Comparison of ENCODE assay signal across 12 cellular contexts in genomic region chr7:127620406-127621233, GRCh38. TPM values are rescaled to one million over a fixed set of nuclear protein-coding genes. Genes with fewer than 3 reads are reported as not detected.
A peak's percentile ranks its signal among the peaks of the same experiment; 100 is the strongest.
DNase-seq lines count a peak whose midpoint lies in the region; ATAC-seq and TF ChIP-seq lines count a peak whose summit lies in the region.
"Had no signal": no experiment of that assay in that cellular context is flagged by ENCODE, and none has a peak within 500 bp of the region (broad histone marks: within the 10 kb centered on the region; RNA-seq: fewer than 3 reads in every experiment).

No MANE protein-coding gene starts in this region.

- H3K4me2 ChIP-seq in PC-3 (ENCODE audit: low read length) (no peak overlapping the region), GM23248 (ENCODE audit: unreplicated experiment) (no peak overlapping the region)

- H3K9me3 ChIP-seq in PC-3 (ENCODE audit: low read length) (no peaks in the 10 kb centered on the region), GM23248 (ENCODE audit: low read depth) (no peaks in the 10 kb centered on the region)

- no peak for DNase-seq in activated CD8-positive, alpha-beta memory T cell treated with anti-CD3 and anti-CD28 coated beads, Interleukin-2, amount 10 ng/mL, durations not matched to agents 7 days and 5 days
- no peak for DNase-seq in activated CD8-positive, alpha-beta memory T cell treated with anti-CD3 and anti-CD28 coated beads, Interleukin-2, amount 50 U/mL, for 48 hours
- DNase-seq in PC-3 (no peak), epithelial cell of esophagus (ENCODE audit: low read depth) (peak; percentile 14), GM23248 (no peak), HEK293T (ENCODE audit: extremely low spot score) (no peak)
- no peak for DNase-seq in stimulated activated naive B cell treated with anti-CD40 and anti-IgM and Interleukin-4, amounts not matched to agents 10 μg/mL and 1 μg/mL and 100 μg/mL, for 72 hours
- DNase-seq: NCI-H1694; stimulated activated CD4-positive, alpha-beta T cell treated with anti-CD3 and anti-CD28 coated beads, Interleukin-15, amount 100 ng/mL, for 24 hours had no signal

- no peak overlapping the region for H3K27ac Mint-ChIP-seq in activated CD8-positive, alpha-beta memory T cell treated with anti-CD3 and anti-CD28 coated beads, Interleukin-2, amount 10 ng/mL, durations not matched to agents 7 days and 5 days
- H3K27ac Mint-ChIP-seq in stimulated activated naive B cell treated with anti-CD40 and anti-IgM and Interleukin-4, amounts not matched to agents 10 μg/mL and 1 μg/mL and 100 μg/mL, for 72 hours = no peak overlapping the region
- H3K27ac Mint-ChIP-seq: activated T-helper 17 cell treated with anti-CD3 and anti-CD28 coated beads, Interleukin-2, amount 50 U/mL, for 72 hours had no signal

- no peaks in the 10 kb centered on the region for H3K9me3 Mint-ChIP-seq in activated CD8-positive, alpha-beta memory T cell treated with anti-CD3 and anti-CD28 coated beads, Interleukin-2, amount 10 ng/mL, durations not matched to agents 7 days and 5 days (ENCODE audit: low read depth)
- H3K9me3 Mint-ChIP-seq in stimulated activated naive B cell treated with anti-CD40 and anti-IgM and Interleukin-4, amounts not matched to agents 10 μg/mL and 1 μg/mL and 100 μg/mL, for 72 hours = no peaks in the 10 kb centered on the region
- H3K9me3 Mint-ChIP-seq: activated T-helper 17 cell treated with anti-CD3 and anti-CD28 coated beads, Interleukin-2, amount 50 U/mL, for 72 hours had no signal

- ATAC-seq in activated CD8-positive, alpha-beta memory T cell treated with anti-CD3 and anti-CD28 coated beads, Interleukin-2, amount 10 ng/mL, durations not matched to agents 7 days and 5 days = peak; percentile 33
- peak; percentile 18; the same call in 1 of the 2 replicates for ATAC-seq in PC-3
- ATAC-seq in stimulated activated naive B cell treated with anti-CD40 and anti-IgM and Interleukin-4, amounts not matched to agents 10 μg/mL and 1 μg/mL and 100 μg/mL, for 72 hours (replicated peaks) = peak; percentile 48 to 58
- ATAC-seq in GM18505 (IDR thresholded peaks at IDR 0.05; ENCODE audit: unreplicated experiment) = no peak
- ATAC-seq: activated T-helper 17 cell treated with anti-CD3 and anti-CD28 coated beads, Interleukin-2, amount 50 U/mL, for 72 hours had no signal

- no TSS peak for BruUV-seq in PC-3 (replicated peaks; lab: Mats Ljungman, UMichigan)

- H3K36me3 ChIP-seq in PC-3 (ENCODE audit: low read depth, low read length) = no peaks in the 10 kb centered on the region
- no peaks in the 10 kb centered on the region for H3K36me3 ChIP-seq in GM23248 (ENCODE audit: low read depth)

- peak overlapping the region; percentile 4 for H3K4me3 Mint-ChIP-seq in activated CD8-positive, alpha-beta memory T cell treated with anti-CD3 and anti-CD28 coated beads, Interleukin-2, amount 10 ng/mL, durations not matched to agents 7 days and 5 days
- H3K4me3 Mint-ChIP-seq in stimulated activated naive B cell treated with anti-CD40 and anti-IgM and Interleukin-4, amounts not matched to agents 10 μg/mL and 1 μg/mL and 100 μg/mL, for 72 hours = peak overlapping the region; percentile 60 to 74
- H3K4me3 Mint-ChIP-seq: activated T-helper 17 cell treated with anti-CD3 and anti-CD28 coated beads, Interleukin-2, amount 50 U/mL, for 72 hours had no signal

- H3K9me2 ChIP-seq in PC-3 (replicated peaks; ENCODE audit: low read length) (no peaks in the 10 kb centered on the region), GM23248 (ENCODE audit: insufficient read depth) (no peaks in the 10 kb centered on the region)

- POLR2A ChIA-PET in PC-3 (lab: Charles Lee; ENCODE audit: unreplicated experiment) (no interaction called here), HEK293T (lab: Yijun Ruan, JAX) (no interaction called here)

- intact Hi-C loops in PC-3 (cut with micrococcal nuclease) = no loop called here

- peaks cover 85% of the 10 kb centered on the region for H3K27me3 Mint-ChIP-seq in activated CD8-positive, alpha-beta memory T cell treated with anti-CD3 and anti-CD28 coated beads, Interleukin-2, amount 10 ng/mL, durations not matched to agents 7 days and 5 days
- peaks cover 52 to 76% of the 10 kb centered on the region in 2 donors for H3K27me3 Mint-ChIP-seq in stimulated activated naive B cell treated with anti-CD40 and anti-IgM and Interleukin-4, amounts not matched to agents 10 μg/mL and 1 μg/mL and 100 μg/mL, for 72 hours

- TF ChIP-seq CTCF in PC-3 (conservative IDR thresholded peaks at IDR 0.05; ENCODE audit: low read depth, low read length) = no peak
- no peak for TF ChIP-seq CTCF in epithelial cell of esophagus (IDR thresholded peaks at IDR 0.05; ENCODE audit: insufficient read depth, low read depth, low read length, missing control alignments)

- peaks cover 94% of the 10 kb centered on the region for H3K27me3 ChIP-seq in PC-3 (ENCODE audit: low read length)
- peaks cover 81% of the 10 kb centered on the region for H3K27me3 ChIP-seq in GM23248 (replicated peaks; ENCODE audit: insufficient read depth)

- 4 to 6% methylated on average over 24 of the region's 24 CpGs for WGBS in GM23248 (ENCODE audit: low coverage in 1 of 2, low lambda C conversion rate in 2 of 2, missing lambda C conversion rate in 2 of 2), 2 experiments

- TF ChIP-seq POLR2A in GM18505 (IDR thresholded peaks at IDR 0.05; ENCODE audit: borderline replicate concordance, extremely low read depth, insufficient read depth, insufficient read length) = no peak

- no peaks in the 10 kb centered on the region for H4K20me1 ChIP-seq in PC-3 (ENCODE audit: low read length)
- H4K20me1 ChIP-seq in GM23248 (ENCODE audit: insufficient read depth) = no peaks in the 10 kb centered on the region

- no peak overlapping the region for H3K27ac ChIP-seq in PC-3 (ENCODE audit: low read length)
- H3K27ac ChIP-seq in GM23248 = no peak overlapping the region
- H3K27ac ChIP-seq: parathyroid adenoma had no signal

- H2AFZ ChIP-seq in PC-3 (ENCODE audit: low read length) (no peak overlapping the region), GM23248 (no peak overlapping the region)
- H2AFZ ChIP-seq: parathyroid adenoma had no signal

- no peaks in the 10 kb centered on the region for H3F3A ChIP-seq in PC-3 (ENCODE audit: low read length, unreplicated experiment)
- H3F3A ChIP-seq in GM23248 (ENCODE audit: insufficient read depth) = no peaks in the 10 kb centered on the region

- H3K79me2 ChIP-seq in PC-3 (ENCODE audit: low read length) (no peaks in the 10 kb centered on the region), GM23248 (ENCODE audit: insufficient read depth) (no peaks in the 10 kb centered on the region)
- H3K79me2 ChIP-seq: parathyroid adenoma had no signal

- H3K36me3 Mint-ChIP-seq in activated CD8-positive, alpha-beta memory T cell treated with anti-CD3 and anti-CD28 coated beads, Interleukin-2, amount 10 ng/mL, durations not matched to agents 7 days and 5 days = no peaks in the 10 kb centered on the region
- H3K36me3 Mint-ChIP-seq in stimulated activated naive B cell treated with anti-CD40 and anti-IgM and Interleukin-4, amounts not matched to agents 10 μg/mL and 1 μg/mL and 100 μg/mL, for 72 hours = no peaks in the 10 kb centered on the region

- H3K9ac ChIP-seq in PC-3 (ENCODE audit: low read length) (no peak overlapping the region), GM23248 (no peak overlapping the region)
- H3K9ac ChIP-seq: parathyroid adenoma had no signal

- H3K4me3 ChIP-seq in PC-3 (ENCODE audit: low read length) (no peak overlapping the region), epithelial cell of esophagus (ENCODE audit: low read length) (no peak overlapping the region), GM23248 (no peak overlapping the region)

- no peaks in the 10 kb centered on the region for H3K4me1 ChIP-seq in PC-3 (ENCODE audit: insufficient read depth, low read length)
- no peaks in the 10 kb centered on the region for H3K4me1 ChIP-seq in GM23248 (ENCODE audit: insufficient read depth)
- H3K4me1 ChIP-seq: parathyroid adenoma had no signal

- H3K4me1 Mint-ChIP-seq in activated CD8-positive, alpha-beta memory T cell treated with anti-CD3 and anti-CD28 coated beads, Interleukin-2, amount 10 ng/mL, durations not matched to agents 7 days and 5 days = peaks cover 7% of the 10 kb centered on the region
- H3K4me1 Mint-ChIP-seq in stimulated activated naive B cell treated with anti-CD40 and anti-IgM and Interleukin-4, amounts not matched to agents 10 μg/mL and 1 μg/mL and 100 μg/mL, for 72 hours = peaks cover 9 to 13% of the 10 kb centered on the region in 2 donors
- H3K4me1 Mint-ChIP-seq: activated T-helper 17 cell treated with anti-CD3 and anti-CD28 coated beads, Interleukin-2, amount 50 U/mL, for 72 hours had no signal

- CTCF ChIA-PET in activated CD8-positive, alpha-beta memory T cell treated with anti-CD3 and anti-CD28 coated beads, Interleukin-2, amount 10 ng/mL, durations not matched to agents 7 days and 5 days (lab: Charles Lee) = interaction anchor here (1.2 kb wide), 1 partner anchor 32 kb away, joined by 3 read pairs; the partner anchor contains the start of gene ARF5
- CTCF ChIA-PET in PC-3 (lab: Charles Lee) = interaction anchor here (0.6 kb wide), 1 partner anchor 63 kb away, joined by 4 read pairs; no protein-coding TSS in a partner anchor
- CTCF ChIA-PET in HEK293T (lab: Yijun Ruan, JAX) = interaction anchor here (0.5 to 1.4 kb wide), 3 partner anchors 9 to 147 kb away, joined by 3 to 4 read pairs (median 4); no protein-coding TSS in a partner anchor

- in situ Hi-C loops in GM23248 (cut with MboI) = no loop called here

RNA-seq across cellular contexts. Expression of gene PAX4, which starts 2.7 kb away (rescaled TPM):
- not detected for total RNA-seq in activated CD8-positive, alpha-beta memory T cell treated with anti-CD3 and anti-CD28 coated beads, Interleukin-2, amount 10 ng/mL, durations not matched to agents 7 days and 5 days
- not detected in 2 replicates for total RNA-seq in PC-3 (2014; rRNA removed)
- not detected in 2 replicates for total RNA-seq in GM23248 (2014; rRNA removed; shearing (Covaris generic))
- not detected in 2 replicates for polyA plus RNA-seq in GM23248 (2016; fragmentation: Nextera tagmentation; extraction: Ambion mirVana)
- total RNA-seq: activated T-helper 17 cell treated with anti-CD3 and anti-CD28 coated beads, Interleukin-2, amount 50 U/mL, for 72 hours had no signal

RNA-seq across cellular contexts. Expression of gene FSCN3, which starts 27.1 kb away (rescaled TPM):
- total RNA-seq in activated CD8-positive, alpha-beta memory T cell treated with anti-CD3 and anti-CD28 coated beads, Interleukin-2, amount 10 ng/mL, durations not matched to agents 7 days and 5 days = 1 to 10 TPM in 1 of 2 experiments, under 1 TPM in 1; 0.47 to 1.4 TPM
- total RNA-seq in PC-3 (2014; rRNA removed) = 0.40 and 2.2 TPM in 2 replicates
- 3.8 TPM in 1 of 2 replicates, not detected in the other for total RNA-seq in GM23248 (2014; rRNA removed; shearing (Covaris generic))
- not detected in 2 replicates for polyA plus RNA-seq in GM23248 (2016; fragmentation: Nextera tagmentation; extraction: Ambion mirVana)

RNA-seq across cellular contexts. Expression of gene SND1, which starts 31.4 kb away (rescaled TPM):
- total RNA-seq in activated CD8-positive, alpha-beta memory T cell treated with anti-CD3 and anti-CD28 coated beads, Interleukin-2, amount 10 ng/mL, durations not matched to agents 7 days and 5 days = 100 to 1,000 TPM; 158 to 166 TPM
- total RNA-seq in PC-3 (2014; rRNA removed) = 139 and 158 TPM in 2 replicates
- total RNA-seq in GM23248 (2014; rRNA removed; shearing (Covaris generic)) = 174 and 184 TPM in 2 replicates
- polyA plus RNA-seq in GM23248 (2016; fragmentation: Nextera tagmentation; extraction: Ambion mirVana) = 128 and 137 TPM in 2 replicates

RNA-seq across cellular contexts. Expression of gene ARF5, which starts 32.4 kb away (rescaled TPM):
- 100 to 1,000 TPM; 107 to 120 TPM for total RNA-seq in activated CD8-positive, alpha-beta memory T cell treated with anti-CD3 and anti-CD28 coated beads, Interleukin-2, amount 10 ng/mL, durations not matched to agents 7 days and 5 days
- 163 and 187 TPM in 2 replicates for total RNA-seq in PC-3 (2014; rRNA removed)
- total RNA-seq in GM23248 (2014; rRNA removed; shearing (Covaris generic)) = 263 and 269 TPM in 2 replicates
- polyA plus RNA-seq in GM23248 (2016; fragmentation: Nextera tagmentation; extraction: Ambion mirVana) = 207 and 220 TPM in 2 replicates

RNA-seq across cellular contexts. Expression of gene GCC1, which starts 35.2 kb away (rescaled TPM):
- total RNA-seq in activated CD8-positive, alpha-beta memory T cell treated with anti-CD3 and anti-CD28 coated beads, Interleukin-2, amount 10 ng/mL, durations not matched to agents 7 days and 5 days = 10 to 100 TPM; 21.0 to 22.3 TPM
- total RNA-seq in PC-3 (2014; rRNA removed) = 11.2 and 11.9 TPM in 2 replicates
- 17.9 and 19.5 TPM in 2 replicates for total RNA-seq in GM23248 (2014; rRNA removed; shearing (Covaris generic))
- polyA plus RNA-seq in GM23248 (2016; fragmentation: Nextera tagmentation; extraction: Ambion mirVana) = 13.8 TPM in 2 replicates
